Comparison of ENCODE assay signal across 8 cellular contexts in the genomic region with DNA sequence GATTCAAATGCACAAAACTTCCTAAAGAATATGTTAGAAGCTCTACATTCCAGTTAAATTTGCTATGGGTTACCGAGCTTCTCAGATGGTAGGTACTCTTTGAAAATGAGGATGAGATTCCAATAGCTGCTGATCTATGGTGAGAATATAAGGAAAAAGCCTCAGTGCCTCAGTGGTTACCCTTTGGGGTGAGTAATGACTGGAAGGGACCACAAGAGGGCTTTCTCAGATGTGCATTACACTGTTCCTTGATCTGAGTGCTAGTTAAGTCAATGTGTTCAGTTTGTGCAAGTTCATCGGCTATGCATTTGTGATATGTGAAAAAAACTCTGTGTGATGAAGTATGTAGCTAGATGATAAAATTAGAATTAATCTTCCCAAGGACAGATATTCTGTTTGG. TPM values are rescaled to one million over a fixed set of nuclear protein-coding genes. Genes with fewer than 3 reads are reported as not detected.
DNase-seq lines count a peak whose midpoint lies in the region; ATAC-seq, FAIRE-seq and TF ChIP-seq lines count a peak whose summit lies in the region.

No MANE protein-coding gene starts in this region.

- H3K4me1 Mint-ChIP-seq in activated naive CD4-positive, alpha-beta T cell treated with anti-CD3 and anti-CD28 coated beads for 36 hours (ENCODE audit: low read depth) = peaks cover 12% of the 10 kb centered on the region

- peak overlapping the region; percentile 83 for H3K4me2 ChIP-seq in A549

- DNase-seq in A549 (ENCODE audit: low read depth in 1 of 2, low spot score in 1 of 2) = peak; percentile 52 to 63
- peak; percentile 41 for DNase-seq in GM12865 (ENCODE audit: low read depth)
- peak; percentile 42 for DNase-seq in RCC 7860 (ENCODE audit: low spot score)
- peak; percentile 44 for DNase-seq in fibroblast of peridontal ligament (ENCODE audit: extremely low read depth)
- DNase-seq in upper lobe of left lung = no peak
- DNase-seq in activated naive CD4-positive, alpha-beta T cell treated with anti-CD3 and anti-CD28 coated beads for 36 hours = no peak
- no peak for DNase-seq in activated CD4-positive, CD25-positive, alpha-beta regulatory T cell treated with anti-CD3 and anti-CD28 coated beads, Interleukin-2, amount 50 U/mL, for 72 hours

- intact Hi-C loops in activated naive CD4-positive, alpha-beta T cell treated with anti-CD3 and anti-CD28 coated beads for 36 hours (cut with micrococcal nuclease) = loop anchor here (1.0 to 2.0 kb wide), 2 partner anchors 45 to 74 kb away; a partner anchor contains a TSS

- H3K4me3 ChIP-seq in A549 (peak overlapping the region; percentile 76; the same call in 1 of the 3 replicates), GM12865 (ENCODE audit: low read depth, low read length) (no peak overlapping the region), upper lobe of left lung (no peak overlapping the region)

- TF ChIP-seq CTCF in A549 (IDR thresholded peaks at IDR 0.05) = peak; percentile 56
- peak; percentile 49 for TF ChIP-seq CTCF in GM12865 (IDR thresholded peaks at IDR 0.05; ENCODE audit: insufficient read depth, low read depth, low read length, missing control alignments)
- TF ChIP-seq CTCF in upper lobe of left lung (IDR thresholded peaks at IDR 0.05) = peak in 5 of 6 experiments; percentile 15 to 47 (median 33)

- no peaks in the 10 kb centered on the region for H3K9me3 Mint-ChIP-seq in activated naive CD4-positive, alpha-beta T cell treated with anti-CD3 and anti-CD28 coated beads for 36 hours

- H3K9me3 ChIP-seq in A549 (no peaks in the 10 kb centered on the region), upper lobe of left lung (no peaks in the 10 kb centered on the region)

- no peaks in the 10 kb centered on the region for H3K36me3 Mint-ChIP-seq in activated naive CD4-positive, alpha-beta T cell treated with anti-CD3 and anti-CD28 coated beads for 36 hours (ENCODE audit: low read depth)

- no peak for TF ChIP-seq EP300 in A549 (IDR thresholded peaks at IDR 0.05)
- no peak for TF ChIP-seq EP300 in upper lobe of left lung (IDR thresholded peaks at IDR 0.05)

- H3K27ac ChIP-seq in A549 (peak overlapping the region; percentile 44 to 90; a peak in 4 of 6 replicates), upper lobe of left lung (no peak overlapping the region)

- POLR2A ChIA-PET in A549 (lab: Yijun Ruan, JAX) = no interaction called here

- FAIRE-seq in A549 (lab: Jason Lieb, UNC) (peak; percentile 61), RCC 7860 (lab: Jason Lieb, UNC) (peak; percentile 65)

- no peak overlapping the region for H3K4me3 Mint-ChIP-seq in activated naive CD4-positive, alpha-beta T cell treated with anti-CD3 and anti-CD28 coated beads for 36 hours

- H3K4me1 ChIP-seq in A549 = peaks cover 76% of the 10 kb centered on the region
- H3K4me1 ChIP-seq in upper lobe of left lung = peaks cover 16 to 28% (median 21%) of the 10 kb centered on the region in 4 donors

- H3K27ac Mint-ChIP-seq in activated naive CD4-positive, alpha-beta T cell treated with anti-CD3 and anti-CD28 coated beads for 36 hours = no peak overlapping the region

- TF ChIP-seq RAD21 in A549 (conservative IDR thresholded peaks at IDR 0.05 in 1 of 2, IDR thresholded peaks at IDR 0.05 in 1 of 2) = peak; percentile 43 to 50

- 21% methylated on average over 2 of the region's 2 CpGs for WGBS in A549 (ENCODE audit: missing lambda C conversion rate)
- whole genome bisulfite sequencing in upper lobe of left lung, 2 donors = 64 to 69% methylated on average over 2 of the region's 2 CpGs

- no peaks in the 10 kb centered on the region for H3K36me3 ChIP-seq in upper lobe of left lung

- H3K27me3 ChIP-seq in upper lobe of left lung = peaks cover 0 to 21% (median 10%) of the 10 kb centered on the region in 4 donors

- TF ChIP-seq POLR2A in A549 (IDR thresholded peaks at IDR 0.05; ENCODE audit: low read length) (no peak), upper lobe of left lung (IDR thresholded peaks at IDR 0.05) (no peak)

- ATAC-seq in A549 = peak in 1 of 2 experiments; percentile 18; a peak in 2 of 6 replicates
- peak; percentile 57 for ATAC-seq in HG03159 (IDR thresholded peaks at IDR 0.05; ENCODE audit: unreplicated experiment)
- peak in 1 of 2 donors; percentile 36 for ATAC-seq in upper lobe of left lung (ENCODE audit: low FRiP score in 2 of 2)

- H3K27me3 Mint-ChIP-seq in activated naive CD4-positive, alpha-beta T cell treated with anti-CD3 and anti-CD28 coated beads for 36 hours (ENCODE audit: low read depth) = peaks cover 33% of the 10 kb centered on the region

- CTCF ChIA-PET in A549 (lab: Yijun Ruan, JAX) = interaction anchor here (0.6 to 3.1 kb wide), 27 partner anchors 9 to 1314 kb away, joined by 3 to 19 read pairs (median 3); no protein-coding TSS in a partner anchor
- CTCF ChIA-PET in activated naive CD4-positive, alpha-beta T cell treated with anti-CD3 and anti-CD28 coated beads for 36 hours (lab: Charles Lee) = interaction anchor here (0.7 to 2.7 kb wide), 9 partner anchors 16 to 272 kb away, joined by 3 to 18 read pairs (median 4); no protein-coding TSS in a partner anchor

TF ChIP-seq in A549, 52 proteins besides CTCF, POLR2A, EP300 and RAD21:
- TF ChIP-seq SMC3 (IDR thresholded peaks at IDR 0.05) (peak; percentile 57), NR3C1 (IDR thresholded peaks at IDR 0.05) (no peak)
TF ChIP-seq in A549: peak in this region for 1.

RNA-seq across cellular contexts. Expression of a gene that starts 3.5 kb away (rescaled TPM):
- polyA plus RNA-seq in A549 (2011; rRNA removed) (189 and 210 TPM in 2 replicates), A549 (2017; fragmentation: RNase III; extraction: RNeasy Plus Mini Kit Qiagen cat#74134 plus additional on column Dnase treatment) (123 to 134 TPM (median 129 TPM) in 3 replicates)
- 35.0 and 38.0 TPM in 2 replicates for polyA plus RNA-seq in A549 (2012; cell fraction: cytosol; rRNA removed)
- polyA plus RNA-seq in A549 (2012; cell fraction: nucleus; rRNA removed) = 41.3 and 67.1 TPM in 2 replicates
- 198 and 200 TPM in 2 replicates for polyA minus RNA-seq in A549 (2011; rRNA and poly(A)+ RNA removed)
- 10 to 100 TPM in 1 of 6 donors, 1 to 10 TPM in 5; 2.5 to 23.0 (median 5.0) TPM for total RNA-seq in upper lobe of left lung
- 1 to 10 TPM in 1 of 2 experiments, under 1 TPM in 1; 0.81 to 1.0 TPM for total RNA-seq in activated naive CD4-positive, alpha-beta T cell treated with anti-CD3 and anti-CD28 coated beads for 36 hours

Comparison
In these comparisons a context has a peak if more than half of its experiments do, and no peak if none do; other contexts are left out.
1. DNase-seq: peak in A549 (2 of 2), GM12865 (single experiment), RCC 7860 (single experiment) and fibroblast of peridontal ligament (single experiment); none in upper lobe of left lung (0 of 2), activated naive CD4-positive, alpha-beta T cell treated with anti-CD3 and anti-CD28 coated beads for 36 hours (single experiment) and activated CD4-positive, CD25-positive, alpha-beta regulatory T cell treated with anti-CD3 and anti-CD28 coated beads, Interleukin-2, amount 50 U/mL, for 72 hours (single experiment).
2. H3K27ac ChIP-seq: peak in A549 (2 of 2); none in upper lobe of left lung (0 of 4).
3. Peak in every context shown above with its lines, with median percentiles within 50 percentile points of each other: CTCF ChIP-seq.